20 cellular contexts compared by ENCODE assay signal in the genomic region with DNA sequence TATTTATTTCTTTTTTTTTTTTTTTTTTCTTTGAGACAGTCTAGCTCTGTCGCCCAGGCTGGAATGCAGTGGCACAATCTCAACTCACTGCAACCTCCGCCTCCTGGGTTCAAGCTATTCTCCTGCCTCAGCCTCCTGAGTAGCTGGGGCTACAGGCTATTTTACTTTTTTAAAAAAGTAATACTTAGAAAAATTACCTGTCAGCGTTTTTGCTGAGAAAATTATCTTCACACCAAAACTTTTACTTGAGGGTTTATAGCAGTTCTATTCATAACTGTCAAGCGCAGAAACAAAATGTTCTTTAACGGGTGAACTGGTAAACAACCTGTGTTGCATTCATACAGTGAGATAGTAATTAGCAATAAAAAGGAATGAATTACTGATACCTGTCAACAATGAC. TPM values are rescaled to one million over a fixed set of nuclear protein-coding genes. Genes with fewer than 3 reads are reported as not detected.
DNase-seq lines count a peak whose midpoint lies in the region; ATAC-seq, FAIRE-seq and TF ChIP-seq lines count a peak whose summit lies in the region.
"Had no signal": no experiment of that assay in that cellular context is flagged by ENCODE, and none has a peak within 500 bp of the region (broad histone marks: within the 10 kb centered on the region; RNA-seq: fewer than 3 reads in every experiment).

No MANE protein-coding gene starts in this region.

- peaks cover 2% of the 10 kb centered on the region for H3K36me3 Mint-ChIP-seq in Caco-2 (ENCODE audit: insufficient read depth, unreplicated experiment)
- H3K36me3 Mint-ChIP-seq in activated T-helper 1 cell treated with anti-CD3 and anti-CD28 coated beads, Interleukin-12 subunit alpha, Interleukin-12 subunit beta, Interleukin-2, Interleukin-4 antibody, amounts not matched to agents 30 ng/mL and 10 ng/mL and 1 ng/mL, durations not matched to agents 14 hours and 24 hours and 36 hours (ENCODE audit: low read depth), result peaks cover 13% of the 10 kb centered on the region
- peaks cover 21% of the 10 kb centered on the region for H3K36me3 Mint-ChIP-seq in nephron (ENCODE audit: low read depth)
- H3K36me3 Mint-ChIP-seq in activated naive CD4-positive, alpha-beta T cell treated with anti-CD3 and anti-CD28 coated beads, Interleukin-2, amount 50 U/mL, for 72 hours, result peaks cover 0 to 11% of the 10 kb centered on the region in 2 donors

- no peaks in the 10 kb centered on the region for H3K36me3 ChIP-seq in Caco-2 (ENCODE audit: control insufficient read depth, insufficient read depth, low read length)

- intact Hi-C loops in Caco-2 (cut with micrococcal nuclease; ENCODE audit: unreplicated experiment), result loop anchor here (5.0 kb wide), 1 partner anchor 419 kb away; no protein-coding TSS in a partner anchor
- intact Hi-C loops in activated T-helper 1 cell treated with anti-CD3 and anti-CD28 coated beads, Interleukin-12 subunit alpha, Interleukin-12 subunit beta, Interleukin-2, Interleukin-4 antibody, amounts not matched to agents 30 ng/mL and 10 ng/mL and 1 ng/mL, durations not matched to agents 14 hours and 24 hours and 36 hours (cut with micrococcal nuclease), result loop anchor here (5.0 kb wide), 1 partner anchor 441 kb away; no protein-coding TSS in a partner anchor

- TF ChIP-seq POLR2A in A549 (IDR thresholded peaks at IDR 0.05; ENCODE audit: low read length), result no peak

- no peak overlapping the region for H3K27ac Mint-ChIP-seq in Caco-2 (ENCODE audit: unreplicated experiment)
- no peak overlapping the region for H3K27ac Mint-ChIP-seq in activated T-helper 1 cell treated with anti-CD3 and anti-CD28 coated beads, Interleukin-12 subunit alpha, Interleukin-12 subunit beta, Interleukin-2, Interleukin-4 antibody, amounts not matched to agents 30 ng/mL and 10 ng/mL and 1 ng/mL, durations not matched to agents 14 hours and 24 hours and 36 hours
- peak overlapping the region; percentile 95 to 98 (median 97) for H3K27ac Mint-ChIP-seq in nephron
- no peak overlapping the region for H3K27ac Mint-ChIP-seq in activated naive CD4-positive, alpha-beta T cell treated with anti-CD3 and anti-CD28 coated beads, Interleukin-2, amount 50 U/mL, for 72 hours
- H3K27ac Mint-ChIP-seq: H9 had no signal

- H3K9me3 ChIP-seq in A549 (no peaks in the 10 kb centered on the region; the same call in 2 of the 3 replicates), Caco-2 (no peaks in the 10 kb centered on the region)

- no peak for TF ChIP-seq CTCF in A549 (IDR thresholded peaks at IDR 0.05)
- TF ChIP-seq CTCF in Caco-2 (IDR thresholded peaks at IDR 0.05; ENCODE audit: insufficient read depth in 1 of 2, low read depth in 1 of 2, low read length in 1 of 2, severe bottlenecking in 1 of 2, unreplicated experiment in 1 of 2), result no peak
- TF ChIP-seq CTCF in nephron (IDR thresholded peaks at IDR 0.05; ENCODE audit: unreplicated experiment in 3 of 3), result no peak

- DNase-seq in A549 (ENCODE audit: low read depth in 1 of 2, low spot score in 1 of 2) (no peak), Caco-2 (no peak), DMS79 (lab: John Stamatoyannopoulos, UW) (no peak)
- no peak for DNase-seq in activated T-helper 1 cell treated with anti-CD3 and anti-CD28 coated beads, Interleukin-12 subunit alpha, Interleukin-12 subunit beta, Interleukin-2, Interleukin-4 antibody, amounts not matched to agents 30 ng/mL and 10 ng/mL and 1 ng/mL, durations not matched to agents 14 hours and 24 hours and 36 hours (ENCODE audit: low spot score)
- no peak for DNase-seq in activated naive CD4-positive, alpha-beta T cell treated with anti-CD3 and anti-CD28 coated beads, Interleukin-2, amount 50 U/mL, for 72 hours (ENCODE audit: low spot score in 2 of 2)
- DNase-seq: ACHN, H9, MV-4-11, NCI-H187, NCI-H2107, NCI-H510A, NCI-H774, PC-3, SIG-M5 had no signal

- no peaks in the 10 kb centered on the region for H3K4me1 Mint-ChIP-seq in Caco-2 (ENCODE audit: low read depth, unreplicated experiment)
- H3K4me1 Mint-ChIP-seq in activated T-helper 1 cell treated with anti-CD3 and anti-CD28 coated beads, Interleukin-12 subunit alpha, Interleukin-12 subunit beta, Interleukin-2, Interleukin-4 antibody, amounts not matched to agents 30 ng/mL and 10 ng/mL and 1 ng/mL, durations not matched to agents 14 hours and 24 hours and 36 hours (ENCODE audit: low read depth), result peaks cover 38% of the 10 kb centered on the region
- H3K4me1 Mint-ChIP-seq in nephron, result peaks cover 32% of the 10 kb centered on the region

- FAIRE-seq in A549 (lab: Jason Lieb, UNC), result no peak
- FAIRE-seq: G401.6 had no signal

- H3K4me3 ChIP-seq in A549 (no peak overlapping the region), Caco-2 (ENCODE audit: low read depth, low read length) (no peak overlapping the region)

- H3K4me2 ChIP-seq in A549, result peak overlapping the region; percentile 59

- BruUV-seq in Caco-2 (replicated peaks; lab: Mats Ljungman, UMichigan), result no TSS peak

- H3K27me3 Mint-ChIP-seq in Caco-2 (ENCODE audit: insufficient read depth, unreplicated experiment), result no peaks in the 10 kb centered on the region
- peaks cover 14% of the 10 kb centered on the region for H3K27me3 Mint-ChIP-seq in activated T-helper 1 cell treated with anti-CD3 and anti-CD28 coated beads, Interleukin-12 subunit alpha, Interleukin-12 subunit beta, Interleukin-2, Interleukin-4 antibody, amounts not matched to agents 30 ng/mL and 10 ng/mL and 1 ng/mL, durations not matched to agents 14 hours and 24 hours and 36 hours (ENCODE audit: insufficient read depth)
- H3K27me3 Mint-ChIP-seq in nephron (ENCODE audit: low read depth), result peaks cover 5% of the 10 kb centered on the region

- H3K27me3 ChIP-seq in Caco-2 (replicated peaks; ENCODE audit: control insufficient read depth, insufficient read depth, low read length), result no peaks in the 10 kb centered on the region

- no peak overlapping the region for H3K27ac ChIP-seq in A549
- H3K27ac ChIP-seq: RWPE1 had no signal

- H3K4me1 ChIP-seq in A549, result peaks cover 16% of the 10 kb centered on the region; the same call in 1 of the 3 replicates
- no peaks in the 10 kb centered on the region for H3K4me1 ChIP-seq in Caco-2

- H3K9me3 Mint-ChIP-seq in Caco-2 (ENCODE audit: unreplicated experiment) (no peaks in the 10 kb centered on the region), nephron (peaks cover 15% of the 10 kb centered on the region)
- H3K9me3 Mint-ChIP-seq in activated T-helper 1 cell treated with anti-CD3 and anti-CD28 coated beads, Interleukin-12 subunit alpha, Interleukin-12 subunit beta, Interleukin-2, Interleukin-4 antibody, amounts not matched to agents 30 ng/mL and 10 ng/mL and 1 ng/mL, durations not matched to agents 14 hours and 24 hours and 36 hours, result peaks cover 10% of the 10 kb centered on the region
- peaks cover 0 to 6% of the 10 kb centered on the region in 2 donors for H3K9me3 Mint-ChIP-seq in activated naive CD4-positive, alpha-beta T cell treated with anti-CD3 and anti-CD28 coated beads, Interleukin-2, amount 50 U/mL, for 72 hours

- POLR2A ChIA-PET in A549 (lab: Yijun Ruan, JAX), result interaction anchor here (0.6 kb wide), 1 partner anchor 40 kb away, joined by 3 read pairs; no protein-coding TSS in a partner anchor
- POLR2A ChIA-PET in Caco-2 (lab: Charles Lee), result no interaction called here

- 76% methylated on average over 5 of the region's 5 CpGs for WGBS in A549 (ENCODE audit: missing lambda C conversion rate)

- H3K4me3 Mint-ChIP-seq in Caco-2 (ENCODE audit: unreplicated experiment) (peak overlapping the region; percentile 84), nephron (peak overlapping the region; percentile 93 to 96 (median 96))
- peak overlapping the region; percentile 91 for H3K4me3 Mint-ChIP-seq in activated T-helper 1 cell treated with anti-CD3 and anti-CD28 coated beads, Interleukin-12 subunit alpha, Interleukin-12 subunit beta, Interleukin-2, Interleukin-4 antibody, amounts not matched to agents 30 ng/mL and 10 ng/mL and 1 ng/mL, durations not matched to agents 14 hours and 24 hours and 36 hours

- TF ChIP-seq RAD21 in A549 (conservative IDR thresholded peaks at IDR 0.05 in 1 of 2, IDR thresholded peaks at IDR 0.05 in 1 of 2), result no peak

- no peak for ATAC-seq in A549
- no peak for ATAC-seq in activated naive CD4-positive, alpha-beta T cell treated with anti-CD3 and anti-CD28 coated beads, Interleukin-2, amount 50 U/mL, for 72 hours
- no peak for ATAC-seq in HG03196 (IDR thresholded peaks at IDR 0.05; ENCODE audit: unreplicated experiment)
- ATAC-seq: PC-3, SK-N-SH treated with all-trans-retinoic acid at 6 μM for 48 hours had no signal

- TF ChIP-seq EP300 in A549 (IDR thresholded peaks at IDR 0.05), result no peak

- CTCF ChIA-PET in A549 (lab: Yijun Ruan, JAX) (interaction anchor here (1.6 to 2.5 kb wide), 2 partner anchors 9 to 11 kb away, joined by 5 to 9 read pairs; no protein-coding TSS in a partner anchor), Caco-2 (lab: Charles Lee) (interaction anchor here (0.5 kb wide), 1 partner anchor 984 kb away, joined by 3 read pairs; no protein-coding TSS in a partner anchor)

RNA-seq across cellular contexts. Expression of gene SLC25A24, which starts 1.5 kb away (rescaled TPM):
- polyA plus RNA-seq in A549 (2011; rRNA removed) (34.2 and 45.6 TPM in 2 replicates), A549 (2017; fragmentation: RNase III; extraction: RNeasy Plus Mini Kit Qiagen cat#74134 plus additional on column Dnase treatment) (24.1 to 25.5 TPM (median 25.3 TPM) in 3 replicates)
- polyA plus RNA-seq in A549 (2012; cell fraction: cytosol; rRNA removed), result 9.3 and 11.3 TPM in 2 replicates
- polyA plus RNA-seq in A549 (2012; cell fraction: nucleus; rRNA removed), result 5.1 and 6.6 TPM in 2 replicates
- 14.3 and 15.1 TPM in 2 replicates for polyA minus RNA-seq in A549 (2011; rRNA and poly(A)+ RNA removed)
- 26.4 and 27.6 TPM in 2 replicates for total RNA-seq in Caco-2 (2022)
- total RNA-seq in activated T-helper 1 cell treated with anti-CD3 and anti-CD28 coated beads, Interleukin-12 subunit alpha, Interleukin-12 subunit beta, Interleukin-2, Interleukin-4 antibody, amounts not matched to agents 30 ng/mL and 10 ng/mL and 1 ng/mL, durations not matched to agents 14 hours and 24 hours and 36 hours, result 14.6 and 16.6 TPM in 2 replicates
- 10 to 100 TPM in 1 of 2 donors, 1 to 10 TPM in 1; 5.4 to 18.5 TPM for total RNA-seq in activated naive CD4-positive, alpha-beta T cell treated with anti-CD3 and anti-CD28 coated beads, Interleukin-2, amount 50 U/mL, for 72 hours

RNA-seq across cellular contexts. Expression of gene NBPF4, which starts 42.2 kb away (rescaled TPM):
- polyA plus RNA-seq in A549 (2011; rRNA removed) (0.37 and 0.56 TPM in 2 replicates), A549 (2017; fragmentation: RNase III; extraction: RNeasy Plus Mini Kit Qiagen cat#74134 plus additional on column Dnase treatment) (0.21 to 0.42 TPM (median 0.25 TPM) in 3 replicates)
- polyA plus RNA-seq in A549 (2012; cell fraction: cytosol; rRNA removed), result 0.03 TPM in 2 replicates
- 0.11 and 0.16 TPM in 2 replicates for polyA plus RNA-seq in A549 (2012; cell fraction: nucleus; rRNA removed)
- 0.24 and 0.25 TPM in 2 replicates for polyA minus RNA-seq in A549 (2011; rRNA and poly(A)+ RNA removed)
- 0.53 and 0.88 TPM in 2 replicates for total RNA-seq in Caco-2 (2022)
- total RNA-seq in activated T-helper 1 cell treated with anti-CD3 and anti-CD28 coated beads, Interleukin-12 subunit alpha, Interleukin-12 subunit beta, Interleukin-2, Interleukin-4 antibody, amounts not matched to agents 30 ng/mL and 10 ng/mL and 1 ng/mL, durations not matched to agents 14 hours and 24 hours and 36 hours, result 0.16 TPM in 1 of 2 replicates, not detected in the other
- not detected for total RNA-seq in activated naive CD4-positive, alpha-beta T cell treated with anti-CD3 and anti-CD28 coated beads, Interleukin-2, amount 50 U/mL, for 72 hours
- total RNA-seq: H9 had no signal
- polyA plus RNA-seq: CD14-positive monocyte had no signal

Comparison
In these comparisons a context has a peak if more than half of its experiments do, and no peak if none do; other contexts are left out.
1. H3K27ac Mint-ChIP-seq: peak in nephron (3 of 3); none in Caco-2 (single experiment), activated T-helper 1 cell treated with anti-CD3 and anti-CD28 coated beads, Interleukin-12 subunit alpha, Interleukin-12 subunit beta, Interleukin-2, Interleukin-4 antibody, amounts not matched to agents 30 ng/mL and 10 ng/mL and 1 ng/mL, durations not matched to agents 14 hours and 24 hours and 36 hours (single experiment) and activated naive CD4-positive, alpha-beta T cell treated with anti-CD3 and anti-CD28 coated beads, Interleukin-2, amount 50 U/mL, for 72 hours (0 of 2).
2. Peak in every context shown above with its lines, with median percentiles within 50 percentile points of each other: H3K4me3 Mint-ChIP-seq.